27 cellular contexts compared by ENCODE assay signal in genomic region chr7:157550300-157551275, GRCh38.
DNase-seq lines count a peak whose midpoint lies in the region; ATAC-seq and TF ChIP-seq lines count a peak whose summit lies in the region.
"Had no signal": no experiment of that assay in that cellular context is flagged by ENCODE, and none has a peak within 500 bp of the region (broad histone marks: within the 10 kb centered on the region; RNA-seq: fewer than 3 reads in every experiment).

No MANE protein-coding gene starts in this region.

- no peaks in the 10 kb centered on the region for H3K4me1 Mint-ChIP-seq in CD8-positive, alpha-beta T cell (ENCODE audit: low read depth)
- H3K4me1 Mint-ChIP-seq: memory B cell; stimulated activated naive B cell treated with anti-CD40 and anti-IgM and Interleukin-4, amounts not matched to agents 10 μg/mL and 1 μg/mL and 100 μg/mL, for 72 hours had no signal

- H4K20me1 ChIP-seq in mammary epithelial cell (ENCODE audit: insufficient read depth, low read length) = no peaks in the 10 kb centered on the region
- H4K20me1 ChIP-seq: BLaER1 had no signal

- no peaks in the 10 kb centered on the region for H3K36me3 ChIP-seq in RWPE2 (ENCODE audit: low read depth)
- H3K36me3 ChIP-seq in lower lobe of right lung = peaks cover 4% of the 10 kb centered on the region
- no peaks in the 10 kb centered on the region for H3K36me3 ChIP-seq in CD8-positive, alpha-beta T cell (ENCODE audit: insufficient read depth, low read length)
- H3K36me3 ChIP-seq in mammary epithelial cell (ENCODE audit: insufficient read depth, low read length) = no peaks in the 10 kb centered on the region
- H3K36me3 ChIP-seq: BLaER1 had no signal

- H3K9me3 ChIP-seq in RWPE2 (ENCODE audit: severe bottlenecking) = no peaks in the 10 kb centered on the region
- no peaks in the 10 kb centered on the region for H3K9me3 ChIP-seq in lower lobe of right lung
- no peaks in the 10 kb centered on the region for H3K9me3 ChIP-seq in CD8-positive, alpha-beta T cell (ENCODE audit: low read length)
- peaks cover 22% of the 10 kb centered on the region for H3K9me3 ChIP-seq in mammary epithelial cell (replicated peaks; ENCODE audit: insufficient read depth, low read length)
- H3K9me3 ChIP-seq: BLaER1, vagina had no signal

- CTCF ChIA-PET in CD8-positive, alpha-beta T cell (lab: Charles Lee) = interaction anchor here (2.3 kb wide), 1 partner anchor 118 kb away, joined by 8 read pairs; no protein-coding TSS in a partner anchor
- CTCF ChIA-PET in mammary epithelial cell (lab: Charles Lee; ENCODE audit: low non-redundant PET) = no interaction called here

- dilution Hi-C loops in mammary epithelial cell (cut with HindIII; ENCODE audit: low sequenced_read_pairs) = no loop called here

- H3K27ac ChIP-seq in RWPE2 (ENCODE audit: poor library complexity, severe bottlenecking) = no peak overlapping the region
- no peak overlapping the region for H3K27ac ChIP-seq in lower lobe of right lung
- H3K27ac ChIP-seq in CD8-positive, alpha-beta T cell (ENCODE audit: low read depth, low read length) = no peak overlapping the region
- no peak overlapping the region for H3K27ac ChIP-seq in mammary epithelial cell (ENCODE audit: insufficient read depth, low read depth, low read length)
- H3K27ac ChIP-seq: BLaER1, SK-N-MC, vagina had no signal

- intact Hi-C loops in left ventricle myocardium superior (cut with micrococcal nuclease) (no loop called here), left cardiac atrium (cut with DNase I) (no loop called here), lower lobe of right lung (cut with DNase I) (no loop called here), mammary epithelial cell (cut with micrococcal nuclease) (no loop called here)
- intact Hi-C loops in CD8-positive, alpha-beta T cell (cut with DNase I, micrococcal nuclease) = no loop called here

- H2AFZ ChIP-seq in mammary epithelial cell (ENCODE audit: low read depth, low read length) = no peak overlapping the region

- ATAC-seq in left ventricle myocardium superior (no peak), left cardiac atrium (no peak), RWPE2 (ENCODE audit: low read depth) (no peak), lower lobe of right lung (no peak)
- ATAC-seq in CD8-positive, alpha-beta T cell = no peak
- ATAC-seq: PC-3; stimulated activated naive B cell treated with anti-CD40 and anti-IgM and Interleukin-4, amounts not matched to agents 10 μg/mL and 1 μg/mL and 100 μg/mL, for 72 hours had no signal

- WGBS in mammary epithelial cell (ENCODE audit: low coverage, missing lambda C conversion rate) = 69% methylated on average over 23 of the region's 31 CpGs

- DNase-seq in left ventricle myocardium superior (peak; percentile 14), left cardiac atrium (no peak), RWPE2 (ENCODE audit: low spot score) (peak; percentile 31), lower lobe of right lung (peak; percentile 32), NCI-H1930 (lab: John Stamatoyannopoulos, UW) (no peak), NCI-H748 (lab: John Stamatoyannopoulos, UW; ENCODE audit: unreplicated experiment) (no peak), mammary epithelial cell (no peak)
- no peak for DNase-seq in CD8-positive, alpha-beta T cell
- DNase-seq: activated CD4-positive, alpha-beta T cell treated with anti-CD3 and anti-CD28 coated beads for 48 hours; Calu3; central memory CD4-positive, alpha-beta T cell; H7; Kasumi-1; NCI-H1092 treated with DMSO at 0.1 percent for 48 hours; NCI-H2029 treated with DMSO at 0.1 percent for 48 hours; NCI-H345; occipital lobe; PC-3; stimulated activated CD4-positive, alpha-beta T cell treated with anti-CD3 and anti-CD28 coated beads, Interleukin-4, amount 100 ng/mL, for 24 hours; stimulated activated naive B cell treated with anti-CD40 and anti-IgM and Interleukin-4, amounts not matched to agents 10 μg/mL and 1 μg/mL and 100 μg/mL, for 72 hours had no signal

- no peaks in the 10 kb centered on the region for H3K36me3 Mint-ChIP-seq in CD8-positive, alpha-beta T cell
- H3K36me3 Mint-ChIP-seq: activated naive CD8-positive, alpha-beta T cell had no signal

- no peaks in the 10 kb centered on the region for H3K79me2 ChIP-seq in mammary epithelial cell (ENCODE audit: insufficient read depth, low read length)

- BruUV-seq in mammary epithelial cell (replicated peaks; lab: Mats Ljungman, UMichigan) = no TSS peak

- peaks cover 2% of the 10 kb centered on the region for H3K27me3 Mint-ChIP-seq in CD8-positive, alpha-beta T cell (ENCODE audit: low read depth)
- H3K27me3 Mint-ChIP-seq: activated naive CD8-positive, alpha-beta T cell; memory B cell had no signal

- H3K27ac Mint-ChIP-seq in CD8-positive, alpha-beta T cell = no peak overlapping the region
- H3K27ac Mint-ChIP-seq: activated naive CD8-positive, alpha-beta T cell; activated T-helper 1 cell treated with anti-CD3 and anti-CD28 coated beads, Interleukin-12 subunit alpha, Interleukin-12 subunit beta, Interleukin-2, Interleukin-4 antibody, amounts not matched to agents 30 ng/mL and 10 ng/mL and 1 ng/mL, durations not matched to agents 14 hours and 24 hours and 36 hours; memory B cell; stimulated activated naive B cell treated with anti-CD40 and anti-IgM and Interleukin-4, amounts not matched to agents 10 μg/mL and 1 μg/mL and 100 μg/mL, for 72 hours; T-helper 1 cell treated with Interleukin-12 subunit alpha and Interleukin-12 subunit beta and Interleukin-4 antibody, amounts not matched to agents 30 μg/mL and 1 μg/mL, for 36 hours had no signal

- H3K27me3 ChIP-seq in RWPE2 (ENCODE audit: insufficient read depth, poor library complexity, severe bottlenecking) (peaks cover 4% of the 10 kb centered on the region), lower lobe of right lung (ENCODE audit: low read depth) (no peaks in the 10 kb centered on the region), mammary epithelial cell (ENCODE audit: insufficient read depth, low read length) (no peaks in the 10 kb centered on the region)
- no peaks in the 10 kb centered on the region for H3K27me3 ChIP-seq in CD8-positive, alpha-beta T cell (ENCODE audit: insufficient read depth, low read length)
- H3K27me3 ChIP-seq: BLaER1, vagina had no signal

- in situ Hi-C loops in mammary epithelial cell (cut with MboI; ENCODE audit: low sequenced_read_pairs in 2 of 2) = no loop called here

- no peaks in the 10 kb centered on the region for H3K9me3 Mint-ChIP-seq in CD8-positive, alpha-beta T cell
- H3K9me3 Mint-ChIP-seq: activated T-helper 1 cell treated with anti-CD3 and anti-CD28 coated beads, Interleukin-12 subunit alpha, Interleukin-12 subunit beta, Interleukin-2, Interleukin-4 antibody, amounts not matched to agents 30 ng/mL and 10 ng/mL and 1 ng/mL, durations not matched to agents 14 hours and 24 hours and 36 hours; memory B cell; stimulated activated naive B cell treated with anti-CD40 and anti-IgM and Interleukin-4, amounts not matched to agents 10 μg/mL and 1 μg/mL and 100 μg/mL, for 72 hours; T-helper 1 cell treated with Interleukin-12 subunit alpha and Interleukin-12 subunit beta and Interleukin-4 antibody, amounts not matched to agents 30 μg/mL and 1 μg/mL, for 36 hours had no signal

- POLR2A ChIA-PET in CD8-positive, alpha-beta T cell (lab: Charles Lee) = no interaction called here

- H3K4me1 ChIP-seq in RWPE2 (ENCODE audit: insufficient read depth, poor library complexity, severe bottlenecking) (no peaks in the 10 kb centered on the region), lower lobe of right lung (no peaks in the 10 kb centered on the region), mammary epithelial cell (ENCODE audit: insufficient read depth, low read length) (no peaks in the 10 kb centered on the region)
- H3K4me1 ChIP-seq in CD8-positive, alpha-beta T cell (ENCODE audit: insufficient read depth, low read length) = no peaks in the 10 kb centered on the region
- H3K4me1 ChIP-seq: vagina had no signal

- no peak overlapping the region for H3K4me2 ChIP-seq in mammary epithelial cell (ENCODE audit: insufficient read depth, low read depth, low read length)
- H3K4me2 ChIP-seq: BLaER1 had no signal

- TF ChIP-seq CTCF in RWPE2 (IDR thresholded peaks at IDR 0.05; ENCODE audit: poor library complexity, severe bottlenecking) = no peak
- TF ChIP-seq CTCF in lower lobe of right lung (IDR thresholded peaks at IDR 0.05) = no peak
- no peak for TF ChIP-seq CTCF in CD8-positive, alpha-beta T cell (IDR thresholded peaks at IDR 0.05)
- TF ChIP-seq CTCF in mammary epithelial cell (conservative IDR thresholded peaks at IDR 0.05 in 1 of 2, IDR thresholded peaks at IDR 0.05 in 1 of 2; ENCODE audit: extremely low read depth in 1 of 2, insufficient read depth in 1 of 2, low read depth in 1 of 2, low read length in 2 of 2) = no peak

- no peak overlapping the region for H3K9ac ChIP-seq in mammary epithelial cell (ENCODE audit: insufficient read depth, low read length)
- H3K9ac ChIP-seq: BLaER1 had no signal

- H3K4me3 Mint-ChIP-seq in CD8-positive, alpha-beta T cell = no peak overlapping the region
- H3K4me3 Mint-ChIP-seq: activated naive CD8-positive, alpha-beta T cell; activated T-helper 1 cell treated with anti-CD3 and anti-CD28 coated beads, Interleukin-12 subunit alpha, Interleukin-12 subunit beta, Interleukin-2, Interleukin-4 antibody, amounts not matched to agents 30 ng/mL and 10 ng/mL and 1 ng/mL, durations not matched to agents 14 hours and 24 hours and 36 hours; memory B cell; stimulated activated naive B cell treated with anti-CD40 and anti-IgM and Interleukin-4, amounts not matched to agents 10 μg/mL and 1 μg/mL and 100 μg/mL, for 72 hours; T-helper 1 cell treated with Interleukin-12 subunit alpha and Interleukin-12 subunit beta and Interleukin-4 antibody, amounts not matched to agents 30 μg/mL and 1 μg/mL, for 36 hours had no signal

- H3K4me3 ChIP-seq in RWPE2 (ENCODE audit: severe bottlenecking) = no peak overlapping the region
- no peak overlapping the region for H3K4me3 ChIP-seq in lower lobe of right lung
- no peak overlapping the region for H3K4me3 ChIP-seq in CD8-positive, alpha-beta T cell (ENCODE audit: low read depth, low read length)
- H3K4me3 ChIP-seq in mammary epithelial cell (replicated peaks in 1 of 3; ENCODE audit: insufficient read depth in 1 of 3, low read depth in 2 of 3, low read length in 3 of 3) = no peak overlapping the region
- H3K4me3 ChIP-seq: BLaER1, SK-N-MC, vagina had no signal

Comparison
In these comparisons a context has a peak if more than half of its experiments do, and no peak if none do; other contexts are left out.
1. DNase-seq: peak in left ventricle myocardium superior (single experiment), RWPE2 (single experiment) and lower lobe of right lung (single experiment); none in left cardiac atrium (single experiment), NCI-H1930 (0 of 2), NCI-H748 (single experiment), CD8-positive, alpha-beta T cell (0 of 7) and mammary epithelial cell (single experiment).